ENCODE assay signal across 20 cellular contexts in genomic region chr4:142372570-142373300, GRCh38.
DNase-seq lines count a peak whose midpoint lies in the region; ATAC-seq and TF ChIP-seq lines count a peak whose summit lies in the region.
"Had no signal": no experiment of that assay in that cellular context is flagged by ENCODE, and none has a peak within 500 bp of the region (broad histone marks: within the 10 kb centered on the region; RNA-seq: fewer than 3 reads in every experiment).

No MANE protein-coding gene starts in this region.

- no peaks in the 10 kb centered on the region for H3K27me3 Mint-ChIP-seq in activated CD4-positive, alpha-beta memory T cell treated with anti-CD3 and anti-CD28 coated beads for 36 hours
- no peaks in the 10 kb centered on the region for H3K27me3 Mint-ChIP-seq in stimulated activated naive CD8-positive, alpha-beta T cell treated with anti-CD3 and anti-CD28 coated beads, Interleukin-15, Interleukin-2, amounts not matched to agents 100 ng/mL and 50 ng/mL, for 24 hours

- peaks cover 9 to 16% of the 10 kb centered on the region in 2 donors for H3K9me3 Mint-ChIP-seq in activated naive CD4-positive, alpha-beta T cell treated with anti-CD3 and anti-CD28 coated beads, Interleukin-2, amount 50 U/mL, for 72 hours
- peaks cover 5% of the 10 kb centered on the region for H3K9me3 Mint-ChIP-seq in activated CD4-positive, alpha-beta memory T cell treated with anti-CD3 and anti-CD28 coated beads for 36 hours
- peaks cover 11% of the 10 kb centered on the region for H3K9me3 Mint-ChIP-seq in stimulated activated naive CD8-positive, alpha-beta T cell treated with anti-CD3 and anti-CD28 coated beads, Interleukin-15, Interleukin-2, amounts not matched to agents 100 ng/mL and 50 ng/mL, for 24 hours

- intact Hi-C loops in activated CD4-positive, alpha-beta memory T cell treated with anti-CD3 and anti-CD28 coated beads for 36 hours (cut with micrococcal nuclease), result loop anchor here (1.0 to 10.0 kb wide), 2 partner anchors 16 to 1142 kb away; partner anchors contain the start of gene SMARCA5

- no peak for TF ChIP-seq CTCF in epithelial cell of esophagus (IDR thresholded peaks at IDR 0.05; ENCODE audit: insufficient read depth, low read depth, low read length, missing control alignments)

- H3K27ac Mint-ChIP-seq in activated naive CD4-positive, alpha-beta T cell treated with anti-CD3 and anti-CD28 coated beads, Interleukin-2, amount 50 U/mL, for 72 hours, result peak overlapping the region; percentile 15 to 38
- H3K27ac Mint-ChIP-seq in activated CD4-positive, alpha-beta memory T cell treated with anti-CD3 and anti-CD28 coated beads for 36 hours, result peak overlapping the region; percentile 89
- peak overlapping the region; percentile 83 for H3K27ac Mint-ChIP-seq in stimulated activated naive CD8-positive, alpha-beta T cell treated with anti-CD3 and anti-CD28 coated beads, Interleukin-15, Interleukin-2, amounts not matched to agents 100 ng/mL and 50 ng/mL, for 24 hours

- H3K4me1 Mint-ChIP-seq in activated CD4-positive, alpha-beta memory T cell treated with anti-CD3 and anti-CD28 coated beads for 36 hours (ENCODE audit: low read depth), result peaks cover 71% of the 10 kb centered on the region
- peaks cover 90% of the 10 kb centered on the region for H3K4me1 Mint-ChIP-seq in stimulated activated naive CD8-positive, alpha-beta T cell treated with anti-CD3 and anti-CD28 coated beads, Interleukin-15, Interleukin-2, amounts not matched to agents 100 ng/mL and 50 ng/mL, for 24 hours (ENCODE audit: low read depth)

- CTCF ChIA-PET in activated CD4-positive, alpha-beta memory T cell treated with anti-CD3 and anti-CD28 coated beads for 36 hours (lab: Charles Lee), result interaction anchor here (0.7 to 1.9 kb wide), 5 partner anchors 11 to 20 kb away, joined by 3 to 8 read pairs (median 3); no protein-coding TSS in a partner anchor

- POLR2A ChIA-PET in activated CD4-positive, alpha-beta memory T cell treated with anti-CD3 and anti-CD28 coated beads for 36 hours (lab: Charles Lee), result interaction anchor here (0.9 to 4.7 kb wide), 6 partner anchors 9 to 194 kb away, joined by 3 to 97 read pairs (median 4); no protein-coding TSS in a partner anchor

- peaks cover 21 to 35% of the 10 kb centered on the region in 2 donors for H3K36me3 Mint-ChIP-seq in activated naive CD4-positive, alpha-beta T cell treated with anti-CD3 and anti-CD28 coated beads, Interleukin-2, amount 50 U/mL, for 72 hours
- peaks cover 29% of the 10 kb centered on the region for H3K36me3 Mint-ChIP-seq in activated CD4-positive, alpha-beta memory T cell treated with anti-CD3 and anti-CD28 coated beads for 36 hours
- H3K36me3 Mint-ChIP-seq in stimulated activated naive CD8-positive, alpha-beta T cell treated with anti-CD3 and anti-CD28 coated beads, Interleukin-15, Interleukin-2, amounts not matched to agents 100 ng/mL and 50 ng/mL, for 24 hours (ENCODE audit: low read depth), result peaks cover 58% of the 10 kb centered on the region

- peak overlapping the region; percentile 61 for H3K4me3 Mint-ChIP-seq in activated CD4-positive, alpha-beta memory T cell treated with anti-CD3 and anti-CD28 coated beads for 36 hours
- no peak overlapping the region for H3K4me3 Mint-ChIP-seq in stimulated activated naive CD8-positive, alpha-beta T cell treated with anti-CD3 and anti-CD28 coated beads, Interleukin-15, Interleukin-2, amounts not matched to agents 100 ng/mL and 50 ng/mL, for 24 hours

- DNase-seq in activated naive CD4-positive, alpha-beta T cell treated with anti-CD3 and anti-CD28 coated beads, Interleukin-2, amount 50 U/mL, for 72 hours (ENCODE audit: low spot score in 2 of 2), result no peak
- no peak for DNase-seq in activated naive CD4-positive, alpha-beta T cell treated with Interleukin-2 at 50 U/mL for 16 hours
- no peak for DNase-seq in activated CD4-positive, alpha-beta memory T cell treated with anti-CD3 and anti-CD28 coated beads for 36 hours
- DNase-seq in epithelial cell of esophagus (ENCODE audit: low read depth) (peak; percentile 64), occipital lobe (lab: John Stamatoyannopoulos, UW) (no peak), amniotic stem cell (lab: John Stamatoyannopoulos, UW) (no peak)
- DNase-seq: activated CD4-positive, alpha-beta T cell treated with anti-CD3 and anti-CD28 coated beads for 1 hour; esophagus squamous epithelium; hypothalamus; KBM-7; kidney glomerular epithelial cell; midbrain; NCI-H226; SHP77 treated with DMSO at 0.1 percent for 48 hours; stimulated activated CD4-positive, alpha-beta T cell treated with anti-CD3 and anti-CD28 coated beads, Interleukin-1b, Interleukin-23, amount 100 ng/mL, for 48 hours; T-helper 9 cell had no signal

- ATAC-seq in activated naive CD4-positive, alpha-beta T cell treated with anti-CD3 and anti-CD28 coated beads, Interleukin-2, amount 50 U/mL, for 72 hours, result peak in 1 of 2 donors; percentile 13
- no peak for ATAC-seq in GM18519 (IDR thresholded peaks at IDR 0.05; ENCODE audit: low FRiP score, unreplicated experiment)
- ATAC-seq: sciatic nerve had no signal

- no peak overlapping the region for H3K4me3 ChIP-seq in epithelial cell of esophagus (ENCODE audit: low read length)
- H3K4me3 ChIP-seq: esophagus squamous epithelium, suprapubic skin had no signal

Comparison
In these comparisons a context has a peak if more than half of its experiments do, and no peak if none do; other contexts are left out.
1. H3K27ac Mint-ChIP-seq: peak in every context shown above with its lines; median percentile 89 in activated CD4-positive, alpha-beta memory T cell treated with anti-CD3 and anti-CD28 coated beads for 36 hours; 83 in stimulated activated naive CD8-positive, alpha-beta T cell treated with anti-CD3 and anti-CD28 coated beads, Interleukin-15, Interleukin-2, amounts not matched to agents 100 ng/mL and 50 ng/mL, for 24 hours; 26 in activated naive CD4-positive, alpha-beta T cell treated with anti-CD3 and anti-CD28 coated beads, Interleukin-2, amount 50 U/mL, for 72 hours.